In genomic region chr5:71651554-71651953, GRCh38 we compare ENCODE assay signal across 16 cellular contexts.
A peak's percentile ranks its signal among the peaks of the same experiment; 100 is the strongest.
DNase-seq lines count a peak whose midpoint lies in the region; ATAC-seq and TF ChIP-seq lines count a peak whose summit lies in the region.
"Had no signal": no experiment of that assay in that cellular context is flagged by ENCODE, and none has a peak within 500 bp of the region (broad histone marks: within the 10 kb centered on the region; RNA-seq: fewer than 3 reads in every experiment).

No MANE protein-coding gene starts in this region.

- no peak for TF ChIP-seq POLR2A in upper lobe of left lung (IDR thresholded peaks at IDR 0.05)

- no peak overlapping the region for H3K27ac ChIP-seq in upper lobe of left lung
- H3K27ac ChIP-seq: psoas muscle had no signal

- H3K4me1 ChIP-seq in upper lobe of left lung: no peaks in the 10 kb centered on the region
- H3K4me1 ChIP-seq: psoas muscle had no signal

- TF ChIP-seq EP300 in upper lobe of left lung (IDR thresholded peaks at IDR 0.05): no peak

- H3K27me3 Mint-ChIP-seq in activated T-helper 17 cell treated with anti-CD3 and anti-CD28 coated beads, Interleukin-2, amount 50 U/mL, for 72 hours: no peaks in the 10 kb centered on the region
- H3K27me3 Mint-ChIP-seq in stimulated activated naive CD8-positive, alpha-beta T cell treated with anti-CD3 and anti-CD28 coated beads, Interleukin-15, Interleukin-2, amounts not matched to agents 100 ng/mL and 50 ng/mL, for 24 hours: no peaks in the 10 kb centered on the region

- H3K4me3 Mint-ChIP-seq in activated T-helper 17 cell treated with anti-CD3 and anti-CD28 coated beads, Interleukin-2, amount 50 U/mL, for 72 hours: peak overlapping the region; percentile 6
- no peak overlapping the region for H3K4me3 Mint-ChIP-seq in stimulated activated naive CD8-positive, alpha-beta T cell treated with anti-CD3 and anti-CD28 coated beads, Interleukin-15, Interleukin-2, amounts not matched to agents 100 ng/mL and 50 ng/mL, for 24 hours
- H3K4me3 Mint-ChIP-seq: natural killer cell; T-helper 2 cell treated with Interferon-gamma antibody and Interleukin-4, amounts not matched to agents 5 μg/mL and 100 μg/mL, for 36 hours had no signal

- H3K36me3 Mint-ChIP-seq in activated T-helper 17 cell treated with anti-CD3 and anti-CD28 coated beads, Interleukin-2, amount 50 U/mL, for 72 hours (ENCODE audit: low read depth): peaks cover 95% of the 10 kb centered on the region
- peaks cover 70% of the 10 kb centered on the region for H3K36me3 Mint-ChIP-seq in stimulated activated naive CD8-positive, alpha-beta T cell treated with anti-CD3 and anti-CD28 coated beads, Interleukin-15, Interleukin-2, amounts not matched to agents 100 ng/mL and 50 ng/mL, for 24 hours (ENCODE audit: low read depth)

- no peak overlapping the region for H3K4me3 ChIP-seq in upper lobe of left lung
- H3K4me3 ChIP-seq: psoas muscle had no signal

- peak overlapping the region; percentile 84 for H3K27ac Mint-ChIP-seq in activated T-helper 17 cell treated with anti-CD3 and anti-CD28 coated beads, Interleukin-2, amount 50 U/mL, for 72 hours
- H3K27ac Mint-ChIP-seq in stimulated activated naive CD8-positive, alpha-beta T cell treated with anti-CD3 and anti-CD28 coated beads, Interleukin-15, Interleukin-2, amounts not matched to agents 100 ng/mL and 50 ng/mL, for 24 hours: peak overlapping the region; percentile 38
- H3K27ac Mint-ChIP-seq: natural killer cell; T-helper 2 cell treated with Interferon-gamma antibody and Interleukin-4, amounts not matched to agents 5 μg/mL and 100 μg/mL, for 36 hours had no signal

- no peaks in the 10 kb centered on the region for H3K9me3 ChIP-seq in upper lobe of left lung
- H3K9me3 ChIP-seq: psoas muscle had no signal

- peaks cover 15% of the 10 kb centered on the region for H3K4me1 Mint-ChIP-seq in activated T-helper 17 cell treated with anti-CD3 and anti-CD28 coated beads, Interleukin-2, amount 50 U/mL, for 72 hours
- peaks cover 13% of the 10 kb centered on the region for H3K4me1 Mint-ChIP-seq in stimulated activated naive CD8-positive, alpha-beta T cell treated with anti-CD3 and anti-CD28 coated beads, Interleukin-15, Interleukin-2, amounts not matched to agents 100 ng/mL and 50 ng/mL, for 24 hours (ENCODE audit: low read depth)

- peaks cover 3 to 72% (median 37%) of the 10 kb centered on the region in 4 donors for H3K36me3 ChIP-seq in upper lobe of left lung

- H3K27me3 ChIP-seq in upper lobe of left lung: no peaks in the 10 kb centered on the region

- peak; percentile 4 for DNase-seq in activated gamma-delta T cell treated with anti-CD3 and anti-CD28 coated beads, Interleukin-2, amount 50 U/mL, for 16 hours (ENCODE audit: low read depth)
- DNase-seq in activated gamma-delta T cell (lab: John Stamatoyannopoulos, UW) (no peak), NCI-H1417 treated with DMSO at 0.1 percent for 48 hours (lab: John Stamatoyannopoulos, UW) (no peak), upper lobe of left lung (no peak)
- peak; percentile 11 to 42 (median 41) for DNase-seq in stimulated activated CD4-positive, alpha-beta T cell treated with anti-CD3 and anti-CD28 coated beads, Interleukin-12 subunit alpha, Interleukin-12 subunit beta, amount 100 ng/mL, for 48 hours (ENCODE audit: low read depth in 2 of 3, low spot score in 1 of 3)
- DNase-seq: Calu3, cortex of kidney, erythroblast, mammary epithelial cell, natural killer cell, psoas muscle, SHP77 treated with DMSO at 0.1 percent for 48 hours had no signal

- ATAC-seq in activated T-helper 17 cell treated with anti-CD3 and anti-CD28 coated beads, Interleukin-2, amount 50 U/mL, for 72 hours (replicated peaks): peak; percentile 62
- ATAC-seq in GM18861 (IDR thresholded peaks at IDR 0.05; ENCODE audit: unreplicated experiment) (no peak), upper lobe of left lung (ENCODE audit: low FRiP score in 2 of 2) (no peak)
- ATAC-seq: natural killer cell, psoas muscle had no signal

- H3K9me3 Mint-ChIP-seq in activated T-helper 17 cell treated with anti-CD3 and anti-CD28 coated beads, Interleukin-2, amount 50 U/mL, for 72 hours: no peaks in the 10 kb centered on the region
- H3K9me3 Mint-ChIP-seq in stimulated activated naive CD8-positive, alpha-beta T cell treated with anti-CD3 and anti-CD28 coated beads, Interleukin-15, Interleukin-2, amounts not matched to agents 100 ng/mL and 50 ng/mL, for 24 hours: no peaks in the 10 kb centered on the region
- H3K9me3 Mint-ChIP-seq: natural killer cell; T-helper 2 cell treated with Interferon-gamma antibody and Interleukin-4, amounts not matched to agents 5 μg/mL and 100 μg/mL, for 36 hours had no signal

- WGBS in upper lobe of left lung, 2 donors: 83 to 92% methylated on average over 2 of the region's 2 CpGs

- TF ChIP-seq CTCF in upper lobe of left lung (IDR thresholded peaks at IDR 0.05): no peak

Comparison
In these comparisons a context has a peak if more than half of its experiments do, and no peak if none do; other contexts are left out.
1. DNase-seq: peak in activated gamma-delta T cell treated with anti-CD3 and anti-CD28 coated beads, Interleukin-2, amount 50 U/mL, for 16 hours (single experiment) and stimulated activated CD4-positive, alpha-beta T cell treated with anti-CD3 and anti-CD28 coated beads, Interleukin-12 subunit alpha, Interleukin-12 subunit beta, amount 100 ng/mL, for 48 hours (3 of 3); none in activated gamma-delta T cell (single experiment), NCI-H1417 treated with DMSO at 0.1 percent for 48 hours (single experiment) and upper lobe of left lung (0 of 2).